Comparison of ENCODE assay signal across 6 cellular contexts in the genomic region with DNA sequence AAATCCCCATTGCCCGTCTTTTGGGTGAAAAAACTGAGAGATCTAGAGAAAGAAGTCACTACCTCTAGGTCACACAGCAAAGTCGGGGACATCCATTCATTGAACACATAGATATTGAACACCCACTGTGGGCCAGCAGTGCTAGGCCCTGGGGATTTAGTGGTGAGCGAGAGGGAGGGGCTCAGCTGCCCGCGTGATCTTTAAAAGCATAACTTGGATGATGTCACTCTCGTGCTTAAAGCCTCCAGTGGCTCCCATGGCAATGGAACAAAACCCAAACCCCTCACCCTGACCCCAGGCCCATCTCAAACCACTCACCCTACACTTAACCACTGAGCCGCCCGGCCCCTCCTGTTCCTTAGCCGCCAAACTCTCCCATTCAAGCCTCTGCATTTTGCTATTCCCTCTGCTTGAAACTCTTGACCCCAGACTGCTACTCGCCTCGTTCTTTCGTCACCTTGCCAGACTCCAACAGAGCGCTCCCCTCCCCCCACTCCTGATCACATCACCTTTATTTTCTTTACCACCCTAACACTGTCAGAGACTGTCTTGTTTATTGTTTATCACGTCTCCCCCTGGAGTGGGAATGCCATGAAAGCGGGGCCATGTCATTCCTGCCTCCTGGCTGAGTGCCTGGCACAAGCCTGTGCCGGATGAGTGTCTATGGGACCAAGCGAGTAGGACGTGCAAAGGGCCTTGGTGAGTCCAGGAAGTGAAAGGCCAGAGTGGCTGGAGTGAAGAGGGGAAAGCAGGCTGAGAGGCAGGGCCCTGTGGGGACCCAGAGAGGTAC. TPM values are rescaled to one million over a fixed set of nuclear protein-coding genes. Genes with fewer than 3 reads are reported as not detected.
DNase-seq lines count a peak whose midpoint lies in the region; ATAC-seq and TF ChIP-seq lines count a peak whose summit lies in the region.

No MANE protein-coding gene starts in this region.

- TF ChIP-seq CTCF in AG10803 (conservative IDR thresholded peaks at IDR 0.05; ENCODE audit: low read length) (no peak), spleen (IDR thresholded peaks at IDR 0.05 in 8 of 11, conservative IDR thresholded peaks at IDR 0.05 in 3 of 11) (no peak)

- H3K9me3 ChIP-seq in spleen: no peaks in the 10 kb centered on the region

- TF ChIP-seq POLR2A in spleen (IDR thresholded peaks at IDR 0.05): no peak

- H3K36me3 ChIP-seq in spleen: peaks cover 0 to 26% (median 0%) of the 10 kb centered on the region in 6 donors

- H3K4me1 ChIP-seq in spleen: peaks cover 33 to 86% (median 61%) of the 10 kb centered on the region in 6 donors

- WGBS in spleen, 5 donors: 33 to 42% (median 35%) methylated on average over 18 of the region's 18 CpGs

- intact Hi-C loops in spleen (cut with DNase I; ENCODE audit: low total_unique reads): no loop called here
- intact Hi-C loops in posterior vena cava (cut with DNase I): no loop called here

- peak overlapping the region; percentile 27 to 79 (median 62) for H3K27ac ChIP-seq in spleen

- DNase-seq in AG10803 (ENCODE audit: low read depth): peak; percentile 60
- DNase-seq in NCI-H748 treated with DMSO at 0.1 percent for 48 hours (lab: John Stamatoyannopoulos, UW): peak; percentile 22
- peak; percentile 42 for DNase-seq in epidermal melanocyte (ENCODE audit: insufficient read length, low spot score)
- DNase-seq in spleen: no peak
- no peak for DNase-seq in posterior vena cava (ENCODE audit: low spot score)

- peaks cover 0 to 50% (median 15%) of the 10 kb centered on the region in 7 donors for H3K27me3 ChIP-seq in spleen (replicated peaks in 1 of 7)

- ATAC-seq in GM21576 (IDR thresholded peaks at IDR 0.05; ENCODE audit: unreplicated experiment): peak; percentile 22

- H3K4me3 ChIP-seq in AG10803 (ENCODE audit: low read length) (peak overlapping the region; percentile 64), spleen (peak overlapping the region; percentile 50 to 83 (median 70))

RNA-seq across cellular contexts. Expression of gene PIP5KL1, which starts 0.7 kb away (rescaled TPM):
- total RNA-seq in spleen: 1 to 10 TPM in 2 of 7 donors, under 1 TPM in 3, not detected in 2; 0.46 to 3.6 (median 0.94) TPM
- polyA plus RNA-seq in spleen: under 1 TPM; 0.13 to 0.51 (median 0.42) TPM
- 1 to 10 TPM; 1.2 to 1.3 TPM for total RNA-seq in posterior vena cava

RNA-seq across cellular contexts. Expression of gene DPM2, which starts 6.4 kb away (rescaled TPM):
- total RNA-seq in spleen (10 to 100 TPM; 19.5 to 31.3 (median 25.2) TPM), posterior vena cava (10 to 100 TPM; 22.8 to 23.6 TPM)
- polyA plus RNA-seq in spleen: 10 to 100 TPM; 23.6 to 33.8 (median 28.1) TPM

RNA-seq across cellular contexts. Expression of gene ST6GALNAC4, which starts 14.4 kb away (rescaled TPM):
- total RNA-seq in spleen (10 to 100 TPM; 48.6 to 92.8 (median 65.8) TPM), posterior vena cava (10 to 100 TPM; 27.7 to 32.7 TPM)
- 10 to 100 TPM; 16.0 to 36.7 (median 19.5) TPM for polyA plus RNA-seq in spleen

RNA-seq across cellular contexts. Expression of gene ST6GALNAC6, which starts 31.9 kb away (rescaled TPM):
- total RNA-seq in spleen: 100 to 1,000 TPM in 1 of 7 donors, 10 to 100 TPM in 6; 62.5 to 118 (median 75.9) TPM
- polyA plus RNA-seq in spleen: 10 to 100 TPM; 29.0 to 68.0 (median 31.7) TPM
- 100 to 1,000 TPM in 1 of 2 donors, 10 to 100 TPM in 1; 74.8 to 102 TPM for total RNA-seq in posterior vena cava

RNA-seq across cellular contexts. Expression of gene EEIG1, which starts 49.5 kb away (rescaled TPM):
- 100 to 1,000 TPM in 1 of 7 donors, 10 to 100 TPM in 6; 27.3 to 102 (median 72.8) TPM for total RNA-seq in spleen
- polyA plus RNA-seq in spleen: 10 to 100 TPM; 28.6 to 39.6 (median 29.0) TPM
- 10 to 100 TPM; 54.3 to 56.9 TPM for total RNA-seq in posterior vena cava

Comparison
In these comparisons a context has a peak if more than half of its experiments do, and no peak if none do; other contexts are left out.
1. DNase-seq: peak in AG10803 (single experiment), NCI-H748 treated with DMSO at 0.1 percent for 48 hours (single experiment) and epidermal melanocyte (single experiment); none in spleen (single experiment) and posterior vena cava (single experiment).